In the genomic region with DNA sequence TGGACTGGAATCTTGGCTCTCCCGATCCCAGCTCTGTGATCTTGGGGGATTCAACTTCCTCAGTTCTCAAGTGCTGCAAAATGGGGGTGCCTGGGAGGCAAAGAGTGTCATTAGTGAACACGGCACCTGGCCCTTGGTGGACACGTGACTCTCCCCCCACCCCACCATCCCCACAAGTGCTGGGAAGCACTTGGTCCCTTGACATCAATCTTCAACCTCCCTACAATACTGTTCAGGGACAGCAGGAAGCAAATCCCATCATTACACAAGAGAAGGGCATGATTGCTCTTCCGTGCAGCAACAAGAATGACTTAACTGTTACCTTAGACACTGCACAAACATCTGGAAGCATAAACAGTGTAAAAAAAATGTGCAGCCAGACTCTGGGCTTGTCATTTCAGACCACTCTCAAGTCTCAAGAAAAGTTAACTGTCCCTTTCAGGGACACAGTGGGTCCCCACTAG, we compare ENCODE assay signal across 12 cellular contexts.
DNase-seq lines count a peak whose midpoint lies in the region.
"Had no signal": no experiment of that assay in that cellular context is flagged by ENCODE, and none has a peak within 500 bp of the region (broad histone marks: within the 10 kb centered on the region; RNA-seq: fewer than 3 reads in every experiment).

No MANE protein-coding gene starts in this region.

- H3K23ac ChIP-seq in trophoblast cell (ENCODE audit: low read length) = no peak overlapping the region

- no peak overlapping the region for H3K14ac ChIP-seq in trophoblast cell (ENCODE audit: low read length)

- no peak overlapping the region for H3K18ac ChIP-seq in trophoblast cell (ENCODE audit: low read length)

- no peak overlapping the region for H2BK12ac ChIP-seq in trophoblast cell (ENCODE audit: low read length)

- peaks cover 63 to 73% of the 10 kb centered on the region in 2 experiments for H3K36me3 ChIP-seq in trophoblast cell (ENCODE audit: control insufficient read depth in 1 of 2, insufficient read depth in 2 of 2, low read length in 2 of 2)

- no CpG with 5 or more reads among the region's 4 CpGs for WGBS in trophoblast cell (ENCODE audit: extremely low coverage, insufficient coverage, insufficient read length)

- no peak overlapping the region for H4K91ac ChIP-seq in trophoblast cell (ENCODE audit: low read depth, low read length)

- H2BK5ac ChIP-seq in trophoblast cell (ENCODE audit: low read depth, low read length, poor library complexity) = no peak overlapping the region

- H2AK5ac ChIP-seq in trophoblast cell (ENCODE audit: low read length) = no peak overlapping the region

- H4K12ac ChIP-seq in trophoblast cell (ENCODE audit: low read depth, low read length) = no peak overlapping the region

- DNase-seq in EH (ENCODE audit: low read depth) (peak; percentile 32), RPMI7951 (ENCODE audit: low read depth) (peak; percentile 9), fibroblast of gingiva (ENCODE audit: low read depth) (peak; percentile 83), trophoblast cell (peak; percentile 30 to 46), DMS114 treated with DMSO at 0.1 percent for 48 hours (lab: John Stamatoyannopoulos, UW; ENCODE audit: unreplicated experiment) (no peak), iPS-NIHi11 (ENCODE audit: low spot score) (no peak), SHP77 treated with DMSO at 0.1 percent for 48 hours (lab: John Stamatoyannopoulos, UW) (no peak), pons (ENCODE audit: low spot score) (no peak)
- DNase-seq: MM.1S; naive B cell; stimulated activated CD4-positive, alpha-beta T cell treated with anti-CD3 and anti-CD28 coated beads, Interleukin-15, amount 100 ng/mL, for 24 hours; T-helper 9 cell had no signal

- peaks cover 2% of the 10 kb centered on the region for H3K9me3 ChIP-seq in trophoblast cell (ENCODE audit: insufficient read depth, low read depth, low read length)

- no peaks in the 10 kb centered on the region for H3K79me1 ChIP-seq in trophoblast cell (ENCODE audit: low read length)

- H3K27ac ChIP-seq in trophoblast cell (ENCODE audit: low read depth, low read length) = no peak overlapping the region

- H3K9ac ChIP-seq in trophoblast cell (ENCODE audit: low read length) = no peak overlapping the region

- H3K79me2 ChIP-seq in trophoblast cell (ENCODE audit: control insufficient read depth, insufficient read depth, low read length, poor library complexity) = no peaks in the 10 kb centered on the region

- no peak overlapping the region for H3K4me2 ChIP-seq in trophoblast cell (ENCODE audit: low read length)

- no peak overlapping the region for H4K8ac ChIP-seq in trophoblast cell (ENCODE audit: low read depth, low read length)

- H3K4me1 ChIP-seq in trophoblast cell (ENCODE audit: control insufficient read depth in 1 of 2, insufficient read depth in 2 of 2, low read length in 2 of 2) = no peaks in the 10 kb centered on the region

- H3K27me3 ChIP-seq in trophoblast cell (ENCODE audit: insufficient read depth, low read length) = no peaks in the 10 kb centered on the region

- H3K4me3 ChIP-seq in trophoblast cell (ENCODE audit: low read depth, low read length) = no peak overlapping the region

- H2BK120ac ChIP-seq in trophoblast cell (ENCODE audit: insufficient read depth, low read length, poor library complexity) = no peak overlapping the region

- no peak overlapping the region for H3K4ac ChIP-seq in trophoblast cell (ENCODE audit: low read depth, low read length)

- H2AFZ ChIP-seq in trophoblast cell (ENCODE audit: insufficient read depth, low read length, poor library complexity) = no peak overlapping the region

Comparison
In these comparisons a context has a peak if more than half of its experiments do, and no peak if none do; other contexts are left out.
1. DNase-seq: peak in EH (single experiment), RPMI7951 (single experiment), fibroblast of gingiva (single experiment) and trophoblast cell (2 of 2); none in DMS114 treated with DMSO at 0.1 percent for 48 hours (single experiment), iPS-NIHi11 (single experiment), SHP77 treated with DMSO at 0.1 percent for 48 hours (single experiment) and pons (single experiment).